In genomic region chr19:43178577-43178976, GRCh38 we compare ENCODE assay signal across 5 cellular contexts. TPM values are rescaled to one million over a fixed set of nuclear protein-coding genes. Genes with fewer than 3 reads are reported as not detected.
"Had no signal": no experiment of that assay in that cellular context is flagged by ENCODE, and none has a peak within 500 bp of the region (broad histone marks: within the 10 kb centered on the region; RNA-seq: fewer than 3 reads in every experiment).

No MANE protein-coding gene starts in this region.

RNA-seq across cellular contexts. Expression of gene PSG5, which starts 7.8 kb away (rescaled TPM):
- total RNA-seq: HepG2, HT-29, K562 had no signal
- polyA plus RNA-seq: HepG2, IgD-negative memory B cell, K562 had no signal

RNA-seq across cellular contexts. Expression of gene PSG4, which starts 26.9 kb away (rescaled TPM):
- total RNA-seq: HepG2, HT-29, HT1080, K562 had no signal
- polyA plus RNA-seq: HepG2, IgD-negative memory B cell had no signal
